In the genomic region with DNA sequence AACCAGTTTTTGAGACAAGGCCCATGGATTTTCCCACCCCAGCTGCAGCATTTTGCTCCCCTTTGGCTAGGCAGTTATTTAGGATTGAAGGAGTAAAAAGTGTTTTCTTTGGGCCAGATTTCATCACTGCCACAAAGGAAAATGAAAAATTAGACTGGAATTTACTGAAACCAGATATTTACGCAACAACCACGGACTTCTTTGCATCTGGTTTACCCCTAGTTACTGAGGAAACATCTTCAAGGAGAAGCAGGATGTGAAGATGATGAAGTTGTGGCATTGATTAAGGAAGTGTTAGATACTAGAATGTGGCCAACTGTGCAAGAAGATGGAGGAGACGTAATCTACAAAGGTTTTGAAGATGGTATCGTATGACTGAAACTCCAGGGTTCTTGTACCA, we compare ENCODE assay signal across 22 cellular contexts.
DNase-seq lines count a peak whose midpoint lies in the region; ATAC-seq and TF ChIP-seq lines count a peak whose summit lies in the region.
"Had no signal": no experiment of that assay in that cellular context is flagged by ENCODE, and none has a peak within 500 bp of the region (broad histone marks: within the 10 kb centered on the region; RNA-seq: fewer than 3 reads in every experiment).

No MANE protein-coding gene starts in this region.

- ATAC-seq in IMR-90 (ENCODE audit: low read depth) (peak; percentile 24), GM21390 (IDR thresholded peaks at IDR 0.05; ENCODE audit: unreplicated experiment) (no peak)
- no peak for ATAC-seq in activated T-cell treated with anti-CD3 and anti-CD28 coated beads, Interleukin-2, amount 50 U/mL, for 4 hours
- ATAC-seq: activated CD8-positive, alpha-beta memory T cell treated with anti-CD3 and anti-CD28 coated beads, Interleukin-2, amount 10 ng/mL, durations not matched to agents 7 days and 5 days; left ventricle myocardium superior; naive thymus-derived CD4-positive, alpha-beta T cell had no signal

- intact Hi-C loops in IMR-90 (cut with micrococcal nuclease) (no loop called here), stomach (cut with DNase I; ENCODE audit: low total_unique reads) (no loop called here)

- H2AK5ac ChIP-seq in IMR-90 (ENCODE audit: low read depth, low read length) = no peak overlapping the region

- H3K4me1 ChIP-seq in IMR-90 (ENCODE audit: control insufficient read depth, insufficient read depth, low read length) = peaks cover 2% of the 10 kb centered on the region
- H3K4me1 ChIP-seq in stomach = no peaks in the 10 kb centered on the region
- H3K4me1 ChIP-seq: prostate gland had no signal

- H3K4me2 ChIP-seq in IMR-90 (ENCODE audit: low read depth, low read length) = no peak overlapping the region; the same call in 1 of the 2 replicates

- peak overlapping the region; percentile 67; the same call in 1 of the 2 replicates for H2BK20ac ChIP-seq in IMR-90 (ENCODE audit: low read depth, low read length)

- no peak overlapping the region for H3K4me3 ChIP-seq in AG10803 (ENCODE audit: low read length)
- no peak overlapping the region for H3K4me3 ChIP-seq in IMR-90 (ENCODE audit: insufficient read depth, low read depth, low read length)
- H3K4me3 ChIP-seq in foreskin fibroblast (ENCODE audit: low read depth in 1 of 2, low read length in 2 of 2) = no peak overlapping the region
- H3K4me3 ChIP-seq in stomach = no peak overlapping the region
- H3K4me3 ChIP-seq: prostate gland had no signal

- peak overlapping the region; percentile 8; the same call in 1 of the 2 replicates for H2BK120ac ChIP-seq in IMR-90 (ENCODE audit: low read depth, low read length)

- H2BK15ac ChIP-seq in IMR-90 (ENCODE audit: low read depth, low read length) = 0 out of 3 replicates have a peak overlapping the region, but pooled peaks have one; percentile 15

- H3K18ac ChIP-seq in IMR-90 (ENCODE audit: low read depth, low read length) = no peak overlapping the region

- no peak overlapping the region for H4K91ac ChIP-seq in IMR-90 (ENCODE audit: insufficient read depth, low read depth, low read length)

- H4K20me1 ChIP-seq in IMR-90 (ENCODE audit: insufficient read depth, low read length) = no peaks in the 10 kb centered on the region

- dilution Hi-C loops in IMR-90 (cut with HindIII; ENCODE audit: low sequenced_read_pairs, unreplicated experiment) = no loop called here

- peak; percentile 92 for DNase-seq in AG10803 (ENCODE audit: low read depth)
- peak; percentile 81 for DNase-seq in IMR-90
- peak; percentile 92 for DNase-seq in amniotic epithelial cell (ENCODE audit: low read depth)
- DNase-seq in foreskin fibroblast = peak; percentile 77 to 89
- DNase-seq in stomach = no peak
- no peak for DNase-seq in activated CD4-positive, alpha-beta memory T cell treated with anti-CD3 and anti-CD28 coated beads, Interleukin-2, amount 10 ng/mL, durations not matched to agents 7 days and 5 days
- no peak for DNase-seq in activated T-cell treated with anti-CD3 and anti-CD28 coated beads, Interleukin-2, amount 50 U/mL, for 4 hours
- DNase-seq: activated CD4-positive, CD25-positive, alpha-beta regulatory T cell; activated CD8-positive, alpha-beta memory T cell treated with anti-CD3 and anti-CD28 coated beads, Interleukin-2, amount 10 ng/mL, durations not matched to agents 7 days and 5 days; activated gamma-delta T cell; DMS79; foreskin melanocyte; left ventricle myocardium superior; naive thymus-derived CD4-positive, alpha-beta T cell; NCI-H2081 treated with DMSO at 0.1 percent for 48 hours; NCI-H69; stimulated activated CD4-positive, alpha-beta T cell treated with anti-CD3 and anti-CD28 coated beads, Interleukin-12 subunit alpha, Interleukin-12 subunit beta, amount 100 ng/mL, for 4 hours; stimulated activated naive CD4-positive, alpha-beta T cell treated with Interleukin-2 at 50 U/mL for 16 hours had no signal

- no peak overlapping the region for H2BK5ac ChIP-seq in IMR-90 (ENCODE audit: low read depth, low read length, poor library complexity, severe bottlenecking)

- no peaks in the 10 kb centered on the region for H3K9me1 ChIP-seq in IMR-90 (ENCODE audit: insufficient read depth, low read length)

- H3K27ac ChIP-seq in IMR-90 (ENCODE audit: insufficient read depth, low read length) = no peak overlapping the region
- H3K27ac ChIP-seq in stomach = no peak overlapping the region
- H3K27ac ChIP-seq: prostate gland had no signal

- no peak overlapping the region for H3K9ac ChIP-seq in IMR-90 (ENCODE audit: low read depth, low read length)

- CTCF ChIA-PET in IMR-90 (lab: Yijun Ruan, JAX) = no interaction called here
- CTCF ChIA-PET in activated CD4-positive, alpha-beta memory T cell treated with anti-CD3 and anti-CD28 coated beads, Interleukin-2, amount 10 ng/mL, durations not matched to agents 7 days and 5 days (lab: Charles Lee) = no interaction called here

- BruUV-seq in IMR-90 (replicated peaks; lab: Mats Ljungman, UMichigan) = no TSS peak

- H3K27ac Mint-ChIP-seq in activated CD4-positive, alpha-beta memory T cell treated with anti-CD3 and anti-CD28 coated beads, Interleukin-2, amount 10 ng/mL, durations not matched to agents 7 days and 5 days = no peak overlapping the region
- H3K27ac Mint-ChIP-seq: activated CD8-positive, alpha-beta memory T cell treated with anti-CD3 and anti-CD28 coated beads, Interleukin-2, amount 10 ng/mL, durations not matched to agents 7 days and 5 days; brain; naive thymus-derived CD4-positive, alpha-beta T cell; T-helper 1 cell treated with Interleukin-12 subunit alpha and Interleukin-12 subunit beta and Interleukin-4 antibody, amounts not matched to agents 30 μg/mL and 1 μg/mL, for 36 hours had no signal

- no peak overlapping the region for H3K23ac ChIP-seq in IMR-90 (ENCODE audit: low read depth, low read length)

- H4K8ac ChIP-seq in IMR-90 (ENCODE audit: low read depth in 2 of 2, low read length in 2 of 2) = peak overlapping the region in 1 of 2 experiments; percentile 53; a peak in 1 of 4 replicates

- no peak for TF ChIP-seq RAD21 in IMR-90 (IDR thresholded peaks at IDR 0.05; ENCODE audit: low read length)

- no CpG with 5 or more reads among the region's 4 CpGs for WGBS in IMR-90 (ENCODE audit: extremely low coverage in 2 of 2, insufficient read length in 1 of 2), 2 experiments
- WGBS in stomach, 5 donors = 61 to 90% (median 80%) methylated on average over 4 of the region's 4 CpGs

- TF ChIP-seq POLR2A in IMR-90 (IDR thresholded peaks at IDR 0.05; ENCODE audit: low read depth, low read length) = no peak
- no peak for TF ChIP-seq POLR2A in stomach (IDR thresholded peaks at IDR 0.05)

- H3K4me3 Mint-ChIP-seq in activated CD4-positive, alpha-beta memory T cell treated with anti-CD3 and anti-CD28 coated beads, Interleukin-2, amount 10 ng/mL, durations not matched to agents 7 days and 5 days = no peak overlapping the region
- no peak overlapping the region for H3K4me3 Mint-ChIP-seq in activated T-cell treated with anti-CD3 and anti-CD28 coated beads, Interleukin-2, amount 50 U/mL, for 4 hours
- H3K4me3 Mint-ChIP-seq: activated CD8-positive, alpha-beta memory T cell treated with anti-CD3 and anti-CD28 coated beads, Interleukin-2, amount 10 ng/mL, durations not matched to agents 7 days and 5 days; brain; naive thymus-derived CD4-positive, alpha-beta T cell; T-helper 1 cell treated with Interleukin-12 subunit alpha and Interleukin-12 subunit beta and Interleukin-4 antibody, amounts not matched to agents 30 μg/mL and 1 μg/mL, for 36 hours had no signal

- H3K4ac ChIP-seq in IMR-90 (ENCODE audit: low read depth, low read length) = no peak overlapping the region

- POLR2A ChIA-PET in IMR-90 (lab: Charles Lee; ENCODE audit: unreplicated experiment) = no interaction called here
- POLR2A ChIA-PET in activated CD4-positive, alpha-beta memory T cell treated with anti-CD3 and anti-CD28 coated beads, Interleukin-2, amount 10 ng/mL, durations not matched to agents 7 days and 5 days (lab: Charles Lee) = no interaction called here

- no peak overlapping the region for H3K56ac ChIP-seq in IMR-90 (ENCODE audit: extremely low read depth, insufficient read depth, low read length)

- H3K36me3 ChIP-seq in IMR-90 (ENCODE audit: control insufficient read depth, insufficient read depth, low read length) (no peaks in the 10 kb centered on the region), stomach (no peaks in the 10 kb centered on the region)
- H3K36me3 ChIP-seq: prostate gland had no signal

- in situ Hi-C loops in IMR-90 (cut with MboI; ENCODE audit: low sequenced_read_pairs) = no loop called here

- H3K27me3 Mint-ChIP-seq in activated CD4-positive, alpha-beta memory T cell treated with anti-CD3 and anti-CD28 coated beads, Interleukin-2, amount 10 ng/mL, durations not matched to agents 7 days and 5 days = peaks cover 10% of the 10 kb centered on the region
- H3K27me3 Mint-ChIP-seq in activated T-cell treated with anti-CD3 and anti-CD28 coated beads, Interleukin-2, amount 50 U/mL, for 4 hours (ENCODE audit: low read depth) = peaks cover 9% of the 10 kb centered on the region

- H4K5ac ChIP-seq in IMR-90 (ENCODE audit: low read depth, low read length) = no peak overlapping the region

- TF ChIP-seq EP300 in stomach (IDR thresholded peaks at IDR 0.05) = no peak

- no peaks in the 10 kb centered on the region for H3K36me3 Mint-ChIP-seq in activated CD4-positive, alpha-beta memory T cell treated with anti-CD3 and anti-CD28 coated beads, Interleukin-2, amount 10 ng/mL, durations not matched to agents 7 days and 5 days (ENCODE audit: low read depth)
- no peaks in the 10 kb centered on the region for H3K36me3 Mint-ChIP-seq in activated T-cell treated with anti-CD3 and anti-CD28 coated beads, Interleukin-2, amount 50 U/mL, for 4 hours (ENCODE audit: insufficient read depth)
- H3K36me3 Mint-ChIP-seq: activated CD8-positive, alpha-beta memory T cell treated with anti-CD3 and anti-CD28 coated beads, Interleukin-2, amount 10 ng/mL, durations not matched to agents 7 days and 5 days; brain; naive thymus-derived CD4-positive, alpha-beta T cell had no signal

- TF ChIP-seq CTCF in AG10803 (conservative IDR thresholded peaks at IDR 0.05; ENCODE audit: low read length) = no peak
- no peak for TF ChIP-seq CTCF in IMR-90 (conservative IDR thresholded peaks at IDR 0.05; ENCODE audit: low read depth, low read length)
- no peak for TF ChIP-seq CTCF in foreskin fibroblast (IDR thresholded peaks at IDR 0.05; ENCODE audit: low read depth, low read length)
- no peak for TF ChIP-seq CTCF in stomach (IDR thresholded peaks at IDR 0.05)

- H3K9me3 ChIP-seq in IMR-90 (ENCODE audit: control insufficient read depth, insufficient read depth, low read length) = no peaks in the 10 kb centered on the region
- H3K9me3 ChIP-seq in stomach = no peaks in the 10 kb centered on the region
- H3K9me3 ChIP-seq: prostate gland had no signal

- H3K79me1 ChIP-seq in IMR-90 (ENCODE audit: low read depth in 1 of 2, low read length in 2 of 2) = no peaks in the 10 kb centered on the region

- H3K27me3 ChIP-seq in IMR-90 (ENCODE audit: control insufficient read depth, insufficient read depth, low read length) (no peaks in the 10 kb centered on the region), stomach (no peaks in the 10 kb centered on the region)

- peaks cover 10% of the 10 kb centered on the region for H3K4me1 Mint-ChIP-seq in activated CD4-positive, alpha-beta memory T cell treated with anti-CD3 and anti-CD28 coated beads, Interleukin-2, amount 10 ng/mL, durations not matched to agents 7 days and 5 days
- peaks cover 6% of the 10 kb centered on the region for H3K4me1 Mint-ChIP-seq in activated T-cell treated with anti-CD3 and anti-CD28 coated beads, Interleukin-2, amount 50 U/mL, for 4 hours (ENCODE audit: low read depth)
- H3K4me1 Mint-ChIP-seq: naive thymus-derived CD4-positive, alpha-beta T cell had no signal

- H2AK9ac ChIP-seq in IMR-90 (replicated peaks; ENCODE audit: low read depth, low read length, poor library complexity) = no peak overlapping the region

- no peaks in the 10 kb centered on the region for H3K9me3 Mint-ChIP-seq in activated CD4-positive, alpha-beta memory T cell treated with anti-CD3 and anti-CD28 coated beads, Interleukin-2, amount 10 ng/mL, durations not matched to agents 7 days and 5 days
- H3K9me3 Mint-ChIP-seq in activated T-cell treated with anti-CD3 and anti-CD28 coated beads, Interleukin-2, amount 50 U/mL, for 4 hours = peaks cover 8% of the 10 kb centered on the region
- H3K9me3 Mint-ChIP-seq: naive thymus-derived CD4-positive, alpha-beta T cell; T-helper 1 cell treated with Interleukin-12 subunit alpha and Interleukin-12 subunit beta and Interleukin-4 antibody, amounts not matched to agents 30 μg/mL and 1 μg/mL, for 36 hours had no signal

- H3K14ac ChIP-seq in IMR-90 (replicated peaks; ENCODE audit: low read depth, low read length) = no peak overlapping the region

- no peak overlapping the region for H2AFZ ChIP-seq in IMR-90 (replicated peaks; ENCODE audit: low read length, poor library complexity)

Comparison
In these comparisons a context has a peak if more than half of its experiments do, and no peak if none do; other contexts are left out.
1. DNase-seq: peak in AG10803 (single experiment), IMR-90 (single experiment), amniotic epithelial cell (single experiment) and foreskin fibroblast (2 of 2); none in stomach (single experiment), activated CD4-positive, alpha-beta memory T cell treated with anti-CD3 and anti-CD28 coated beads, Interleukin-2, amount 10 ng/mL, durations not matched to agents 7 days and 5 days (single experiment) and activated T-cell treated with anti-CD3 and anti-CD28 coated beads, Interleukin-2, amount 50 U/mL, for 4 hours (single experiment).